1 cellular context compared by ENCODE assay signal in genomic region chr2:131063501-131064283, GRCh38.
TF ChIP-seq lines count a peak whose summit lies in the region.

No MANE protein-coding gene starts in this region.

TF ChIP-seq in WTC11, 78 proteins besides CTCF, POLR2A, EP300 and RAD21:
- TF ChIP-seq ATF1 (CRISPR knock-in tag; IDR thresholded peaks at IDR 0.05) (no peak), ZBTB43 (CRISPR knock-in tag; IDR thresholded peaks at IDR 0.05) (no peak), ZNF281 (CRISPR knock-in tag; IDR thresholded peaks at IDR 0.05) (no peak), AR (CRISPR knock-in tag; IDR thresholded peaks at IDR 0.05) (no peak), MAX (CRISPR knock-in tag; IDR thresholded peaks at IDR 0.05) (no peak), TP53 (CRISPR knock-in tag; IDR thresholded peaks at IDR 0.05) (no peak), ELF4 (CRISPR knock-in tag; IDR thresholded peaks at IDR 0.05; ENCODE audit: low read depth) (no peak)
